ENCODE assay signal across 1 cellular context in the genomic region with DNA sequence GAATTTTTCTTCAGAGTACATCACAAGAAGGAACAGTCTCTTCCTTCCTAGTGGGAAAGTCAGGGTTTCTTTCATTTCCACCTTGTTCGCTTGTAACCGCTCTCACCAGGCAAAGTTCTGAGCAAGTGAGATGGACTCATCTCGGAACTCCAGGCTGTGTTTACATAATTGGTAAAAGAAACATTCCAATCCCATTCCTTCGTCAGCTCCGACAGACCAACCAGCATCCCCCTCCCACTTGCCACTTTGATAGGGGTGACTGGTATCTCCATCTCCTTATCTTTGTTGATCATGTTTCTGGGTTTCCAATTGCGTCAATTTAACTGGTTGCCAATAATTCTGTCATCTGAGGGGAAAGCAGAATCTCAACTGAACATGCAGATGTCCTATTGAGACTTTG.
TF ChIP-seq lines count a peak whose summit lies in the region.

No MANE protein-coding gene starts in this region.

TF ChIP-seq in IMR-90, 13 proteins besides CTCF, POLR2A, EP300 and RAD21:
- TF ChIP-seq MAFK (IDR thresholded peaks at IDR 0.05; ENCODE audit: low read depth, low read length) (no peak), RCOR1 (IDR thresholded peaks at IDR 0.05; ENCODE audit: insufficient replicate concordance, low read length) (peak; percentile 46), MXI1 (IDR thresholded peaks at IDR 0.05; ENCODE audit: borderline replicate concordance, low read depth, low read length) (no peak)
